Comparison of ENCODE assay signal across 1 cellular context in the genomic region with DNA sequence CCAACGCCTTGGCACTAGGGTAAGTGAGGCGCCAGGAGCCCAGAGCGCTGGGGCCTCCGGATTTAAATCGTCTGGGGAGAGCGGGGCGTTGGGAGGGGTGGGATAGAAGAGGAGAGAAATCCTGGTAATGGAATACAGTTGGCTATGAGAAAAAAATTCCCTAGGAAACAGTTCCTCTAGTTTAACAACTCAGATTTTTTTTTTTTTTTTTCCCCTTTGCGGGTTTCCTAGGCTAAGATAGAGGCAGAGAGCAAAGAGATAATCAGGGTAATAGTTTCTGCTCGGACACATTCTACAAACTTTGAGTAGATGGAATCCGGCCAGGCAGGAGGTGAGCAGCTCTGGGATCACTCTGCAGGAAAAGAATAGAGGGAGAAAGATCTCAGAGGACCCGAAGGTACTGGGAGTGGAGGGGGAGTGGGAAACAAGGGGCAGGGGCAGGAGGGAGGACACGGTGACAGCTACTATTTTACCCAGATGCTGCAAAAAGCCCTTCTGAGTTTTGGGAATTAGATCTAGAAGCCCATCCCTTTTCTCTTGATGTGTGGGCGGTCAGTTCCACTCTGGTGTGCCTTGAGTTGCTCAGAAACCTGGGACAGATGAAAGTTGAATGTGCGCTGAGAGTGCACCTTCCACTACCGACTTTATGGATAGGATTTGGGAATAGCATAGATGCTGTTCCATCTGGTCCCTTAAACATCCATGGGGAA.
TF ChIP-seq lines count a peak whose summit lies in the region.

No MANE protein-coding gene starts in this region.

TF ChIP-seq in GM23338, 12 proteins besides CTCF, POLR2A, EP300 and RAD21 (continued from another document):
- TF ChIP-seq, protein P1, sequence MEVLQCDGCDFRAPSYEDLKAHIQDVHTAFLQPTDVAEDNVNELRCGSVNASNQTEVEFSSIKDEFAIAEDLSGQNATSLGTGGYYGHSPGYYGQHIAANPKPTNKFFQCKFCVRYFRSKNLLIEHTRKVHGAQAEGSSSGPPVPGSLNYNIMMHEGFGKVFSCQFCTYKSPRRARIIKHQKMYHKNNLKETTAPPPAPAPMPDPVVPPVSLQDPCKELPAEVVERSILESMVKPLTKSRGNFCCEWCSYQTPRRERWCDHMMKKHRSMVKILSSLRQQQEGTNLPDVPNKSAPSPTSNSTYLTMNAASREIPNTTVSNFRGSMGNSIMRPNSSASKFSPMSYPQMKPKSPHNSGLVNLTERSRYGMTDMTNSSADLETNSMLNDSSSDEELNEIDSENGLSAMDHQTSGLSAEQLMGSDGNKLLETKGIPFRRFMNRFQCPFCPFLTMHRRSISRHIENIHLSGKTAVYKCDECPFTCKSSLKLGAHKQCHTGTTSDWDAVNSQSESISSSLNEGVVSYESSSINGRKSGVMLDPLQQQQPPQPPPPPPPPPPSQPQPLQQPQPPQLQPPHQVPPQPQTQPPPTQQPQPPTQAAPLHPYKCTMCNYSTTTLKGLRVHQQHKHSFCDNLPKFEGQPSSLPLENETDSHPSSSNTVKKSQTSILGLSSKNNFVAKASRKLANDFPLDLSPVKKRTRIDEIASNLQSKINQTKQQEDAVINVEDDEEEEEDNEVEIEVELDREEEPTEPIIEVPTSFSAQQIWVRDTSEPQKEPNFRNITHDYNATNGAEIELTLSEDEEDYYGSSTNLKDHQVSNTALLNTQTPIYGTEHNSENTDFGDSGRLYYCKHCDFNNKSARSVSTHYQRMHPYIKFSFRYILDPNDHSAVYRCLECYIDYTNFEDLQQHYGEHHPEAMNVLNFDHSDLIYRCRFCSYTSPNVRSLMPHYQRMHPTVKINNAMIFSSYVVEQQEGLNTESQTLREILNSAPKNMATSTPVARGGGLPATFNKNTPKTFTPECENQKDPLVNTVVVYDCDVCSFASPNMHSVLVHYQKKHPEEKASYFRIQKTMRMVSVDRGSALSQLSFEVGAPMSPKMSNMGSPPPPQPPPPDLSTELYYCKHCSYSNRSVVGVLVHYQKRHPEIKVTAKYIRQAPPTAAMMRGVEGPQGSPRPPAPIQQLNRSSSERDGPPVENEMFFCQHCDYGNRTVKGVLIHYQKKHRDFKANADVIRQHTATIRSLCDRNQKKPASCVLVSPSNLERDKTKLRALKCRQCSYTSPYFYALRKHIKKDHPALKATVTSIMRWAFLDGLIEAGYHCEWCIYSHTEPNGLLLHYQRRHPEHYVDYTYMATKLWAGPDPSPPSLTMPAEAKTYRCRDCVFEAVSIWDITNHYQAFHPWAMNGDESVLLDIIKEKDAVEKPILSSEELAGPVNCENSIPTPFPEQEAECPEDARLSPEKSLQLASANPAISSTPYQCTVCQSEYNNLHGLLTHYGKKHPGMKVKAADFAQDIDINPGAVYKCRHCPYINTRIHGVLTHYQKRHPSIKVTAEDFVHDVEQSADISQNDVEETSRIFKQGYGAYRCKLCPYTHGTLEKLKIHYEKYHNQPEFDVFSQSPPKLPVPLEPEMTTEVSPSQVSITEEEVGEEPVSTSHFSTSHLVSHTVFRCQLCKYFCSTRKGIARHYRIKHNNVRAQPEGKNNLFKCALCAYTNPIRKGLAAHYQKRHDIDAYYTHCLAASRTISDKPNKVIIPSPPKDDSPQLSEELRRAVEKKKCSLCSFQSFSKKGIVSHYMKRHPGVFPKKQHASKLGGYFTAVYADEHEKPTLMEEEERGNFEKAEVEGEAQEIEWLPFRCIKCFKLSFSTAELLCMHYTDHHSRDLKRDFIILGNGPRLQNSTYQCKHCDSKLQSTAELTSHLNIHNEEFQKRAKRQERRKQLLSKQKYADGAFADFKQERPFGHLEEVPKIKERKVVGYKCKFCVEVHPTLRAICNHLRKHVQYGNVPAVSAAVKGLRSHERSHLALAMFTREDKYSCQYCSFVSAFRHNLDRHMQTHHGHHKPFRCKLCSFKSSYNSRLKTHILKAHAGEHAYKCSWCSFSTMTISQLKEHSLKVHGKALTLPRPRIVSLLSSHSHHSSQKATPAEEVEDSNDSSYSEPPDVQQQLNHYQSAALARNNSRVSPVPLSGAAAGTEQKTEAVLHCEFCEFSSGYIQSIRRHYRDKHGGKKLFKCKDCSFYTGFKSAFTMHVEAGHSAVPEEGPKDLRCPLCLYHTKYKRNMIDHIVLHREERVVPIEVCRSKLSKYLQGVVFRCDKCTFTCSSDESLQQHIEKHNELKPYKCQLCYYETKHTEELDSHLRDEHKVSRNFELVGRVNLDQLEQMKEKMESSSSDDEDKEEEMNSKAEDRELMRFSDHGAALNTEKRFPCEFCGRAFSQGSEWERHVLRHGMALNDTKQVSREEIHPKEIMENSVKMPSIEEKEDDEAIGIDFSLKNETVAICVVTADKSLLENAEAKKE (CRISPR knock-in tag; IDR thresholded peaks at IDR 0.05): no peak
- TF ChIP-seq NANOG (IDR thresholded peaks at IDR 0.05; ENCODE audit: borderline replicate concordance) (no peak), EZH2phosphoT487 (IDR thresholded peaks at IDR 0.05; ENCODE audit: unreplicated experiment) (no peak), REST (IDR thresholded peaks at IDR 0.05; ENCODE audit: unreplicated experiment) (no peak), STAT1 (IDR thresholded peaks at IDR 0.05; ENCODE audit: unreplicated experiment) (no peak), CREB1 (CRISPR knock-in tag; IDR thresholded peaks at IDR 0.05; ENCODE audit: low read depth) (no peak), EZH2 (IDR thresholded peaks at IDR 0.05; ENCODE audit: low read depth, unreplicated experiment) (no peak), JUNB (IDR thresholded peaks at IDR 0.05; ENCODE audit: unreplicated experiment) (no peak), POLR2AphosphoS5 (IDR thresholded peaks at IDR 0.05; ENCODE audit: low read depth) (no peak)
- TF ChIP-seq, protein P2, sequence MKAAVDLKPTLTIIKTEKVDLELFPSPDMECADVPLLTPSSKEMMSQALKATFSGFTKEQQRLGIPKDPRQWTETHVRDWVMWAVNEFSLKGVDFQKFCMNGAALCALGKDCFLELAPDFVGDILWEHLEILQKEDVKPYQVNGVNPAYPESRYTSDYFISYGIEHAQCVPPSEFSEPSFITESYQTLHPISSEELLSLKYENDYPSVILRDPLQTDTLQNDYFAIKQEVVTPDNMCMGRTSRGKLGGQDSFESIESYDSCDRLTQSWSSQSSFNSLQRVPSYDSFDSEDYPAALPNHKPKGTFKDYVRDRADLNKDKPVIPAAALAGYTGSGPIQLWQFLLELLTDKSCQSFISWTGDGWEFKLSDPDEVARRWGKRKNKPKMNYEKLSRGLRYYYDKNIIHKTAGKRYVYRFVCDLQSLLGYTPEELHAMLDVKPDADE (IDR thresholded peaks at IDR 0.05): no peak
TF ChIP-seq in GM23338: peak in this region for 0.
